12 cellular contexts compared by ENCODE assay signal in the genomic region with DNA sequence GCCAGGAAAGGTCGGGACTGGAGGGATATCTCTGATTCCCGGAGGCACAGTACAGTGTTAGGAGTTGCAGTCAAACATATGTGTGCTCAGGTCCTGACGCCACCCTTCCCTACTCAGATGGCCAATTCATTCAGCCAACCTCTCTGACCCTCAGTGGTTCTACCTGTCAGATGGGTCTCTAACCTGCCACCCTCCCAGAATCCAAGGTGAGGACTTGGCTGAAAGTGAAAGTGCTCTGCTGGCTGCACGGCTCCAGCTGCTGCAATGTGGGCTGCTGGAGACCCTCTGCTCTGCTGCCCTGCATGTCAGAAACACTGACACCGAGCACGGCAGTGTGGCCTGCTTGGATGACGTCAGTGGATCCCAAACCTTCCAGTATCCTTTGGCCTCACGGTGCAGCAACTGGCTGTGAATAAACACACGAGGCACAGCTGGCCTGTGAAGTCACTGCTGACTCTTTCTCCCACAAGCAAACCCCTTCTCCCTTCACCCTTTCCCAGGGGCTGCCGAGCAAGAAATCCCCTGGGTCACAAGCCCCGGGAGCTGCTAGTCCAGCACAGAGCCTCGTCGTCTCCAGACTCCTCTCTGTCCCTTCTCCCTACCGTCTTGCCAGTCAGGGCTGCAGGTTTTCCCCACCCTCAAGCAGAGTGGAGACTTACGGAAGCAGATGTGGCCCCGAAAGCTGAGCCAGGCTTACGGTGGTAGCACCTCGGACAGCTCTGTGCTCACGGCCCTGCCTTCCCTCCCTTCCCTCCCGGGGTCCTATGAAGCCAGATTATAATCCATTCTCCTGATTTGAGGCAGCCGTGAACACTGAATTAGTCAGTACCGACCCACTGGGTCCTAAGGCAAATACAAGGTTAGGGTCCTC. TPM values are rescaled to one million over a fixed set of nuclear protein-coding genes. Genes with fewer than 3 reads are reported as not detected.
DNase-seq lines count a peak whose midpoint lies in the region; ATAC-seq, FAIRE-seq and TF ChIP-seq lines count a peak whose summit lies in the region.
"Had no signal": no experiment of that assay in that cellular context is flagged by ENCODE, and none has a peak within 500 bp of the region (broad histone marks: within the 10 kb centered on the region; RNA-seq: fewer than 3 reads in every experiment).

No MANE protein-coding gene starts in this region.

- H3K36me3 ChIP-seq in GM23248 (ENCODE audit: low read depth), result no peaks in the 10 kb centered on the region
- no peaks in the 10 kb centered on the region for H3K36me3 ChIP-seq in astrocyte (ENCODE audit: insufficient read depth, low read length)

- H3K9me3 Mint-ChIP-seq in astrocyte (ENCODE audit: unreplicated experiment) (no peaks in the 10 kb centered on the region), progenitor cell of endocrine pancreas (ENCODE audit: low read depth) (no peaks in the 10 kb centered on the region)

- H3K27ac ChIP-seq in GM23248, result no peak overlapping the region
- no peak overlapping the region for H3K27ac ChIP-seq in astrocyte (ENCODE audit: low read depth, low read length)

- H3K9me2 ChIP-seq in GM23248 (ENCODE audit: insufficient read depth), result no peaks in the 10 kb centered on the region

- H4K20me1 ChIP-seq in GM23248 (ENCODE audit: insufficient read depth) (no peaks in the 10 kb centered on the region), astrocyte (ENCODE audit: insufficient read depth, low read length) (peaks cover 42% of the 10 kb centered on the region)

- in situ Hi-C loops in GM23248 (cut with MboI), result no loop called here

- DNase-seq in GM23248 (peak; percentile 24), astrocyte (ENCODE audit: low read depth) (peak; percentile 31), glomerular visceral epithelial cell (ENCODE audit: extremely low spot score) (peak; percentile 12), progenitor cell of endocrine pancreas (ENCODE audit: low spot score, unreplicated experiment) (no peak), pons (ENCODE audit: low spot score) (no peak), NCI-H524 treated with DMSO at 0.1 percent for 48 hours (lab: John Stamatoyannopoulos, UW) (no peak)
- DNase-seq: activated CD8-positive, alpha-beta memory T cell treated with anti-CD3 and anti-CD28 coated beads, Interleukin-2, amount 50 U/mL, for 48 hours; kidney glomerular epithelial cell; NCI-H1105 treated with DMSO at 0.1 percent for 48 hours had no signal

- peaks cover 17% of the 10 kb centered on the region for H3K4me1 ChIP-seq in GM23248 (ENCODE audit: insufficient read depth)
- peaks cover 24% of the 10 kb centered on the region for H3K4me1 ChIP-seq in astrocyte (ENCODE audit: insufficient read depth, low read length)

- no peak overlapping the region for H3K9ac ChIP-seq in GM23248
- H3K9ac ChIP-seq in astrocyte (ENCODE audit: low read length), result peak overlapping the region; percentile 45

- H3K36me3 Mint-ChIP-seq in astrocyte (ENCODE audit: low read depth, unreplicated experiment) (no peaks in the 10 kb centered on the region), progenitor cell of endocrine pancreas (ENCODE audit: insufficient read depth) (peaks cover 2% of the 10 kb centered on the region)

- H3K4me2 ChIP-seq in GM23248 (ENCODE audit: unreplicated experiment) (no peak overlapping the region), astrocyte (ENCODE audit: low read length) (peak overlapping the region; percentile 40)

- peaks cover 25% of the 10 kb centered on the region for H3K4me1 Mint-ChIP-seq in astrocyte (ENCODE audit: low read depth, unreplicated experiment)
- H3K4me1 Mint-ChIP-seq in progenitor cell of endocrine pancreas (ENCODE audit: low read depth), result peaks cover 2% of the 10 kb centered on the region

- TF ChIP-seq CTCF in astrocyte (IDR thresholded peaks at IDR 0.05; ENCODE audit: insufficient read depth, low read depth, low read length) (no peak), progenitor cell of endocrine pancreas (IDR thresholded peaks at IDR 0.05; ENCODE audit: unreplicated experiment) (no peak)

- H2AFZ ChIP-seq in GM23248 (no peak overlapping the region), astrocyte (ENCODE audit: low read depth, low read length) (no peak overlapping the region)

- ATAC-seq in GM18909 (IDR thresholded peaks at IDR 0.05; ENCODE audit: poor library complexity, unreplicated experiment) (no peak), HG03439 (IDR thresholded peaks at IDR 0.05; ENCODE audit: unreplicated experiment) (no peak)
- ATAC-seq: esophagus mucosa had no signal

- H3K79me2 ChIP-seq in GM23248 (ENCODE audit: insufficient read depth), result peaks cover 41% of the 10 kb centered on the region
- peaks cover 25% of the 10 kb centered on the region for H3K79me2 ChIP-seq in astrocyte (ENCODE audit: insufficient read depth, low read length)

- H3F3A ChIP-seq in GM23248 (ENCODE audit: insufficient read depth), result peaks cover 21% of the 10 kb centered on the region

- H3K27ac Mint-ChIP-seq in astrocyte (ENCODE audit: unreplicated experiment), result peak overlapping the region; percentile 41
- H3K27ac Mint-ChIP-seq in progenitor cell of endocrine pancreas, result peak overlapping the region; percentile 20

- H3K9me3 ChIP-seq in GM23248 (ENCODE audit: low read depth) (no peaks in the 10 kb centered on the region), astrocyte (ENCODE audit: insufficient read depth, low read depth, low read length) (no peaks in the 10 kb centered on the region)

- H3K27me3 ChIP-seq in GM23248 (replicated peaks; ENCODE audit: insufficient read depth), result no peaks in the 10 kb centered on the region
- H3K27me3 ChIP-seq in astrocyte (ENCODE audit: insufficient read depth, low read length), result no peaks in the 10 kb centered on the region

- no peak overlapping the region for H3K4me3 ChIP-seq in GM23248
- no peak overlapping the region for H3K4me3 ChIP-seq in astrocyte (ENCODE audit: insufficient read depth, low read depth, low read length)

- FAIRE-seq in astrocyte (lab: Jason Lieb, UNC), result no peak

- H3K27me3 Mint-ChIP-seq in astrocyte (ENCODE audit: low read depth, unreplicated experiment), result no peaks in the 10 kb centered on the region
- peaks cover 8% of the 10 kb centered on the region for H3K27me3 Mint-ChIP-seq in progenitor cell of endocrine pancreas

- no peak overlapping the region for H3K4me3 Mint-ChIP-seq in astrocyte (ENCODE audit: unreplicated experiment)
- H3K4me3 Mint-ChIP-seq in progenitor cell of endocrine pancreas (ENCODE audit: low read depth), result no peak overlapping the region

- WGBS in GM23248 (ENCODE audit: low coverage in 1 of 2, low lambda C conversion rate in 2 of 2, missing lambda C conversion rate in 2 of 2), 2 experiments, result 54 to 55% methylated on average over 22 of the region's 22 CpGs

RNA-seq across cellular contexts. Expression of a gene that starts 24.3 kb away (rescaled TPM):
- 49.2 and 50.9 TPM in 2 replicates for total RNA-seq in GM23248 (2014; rRNA removed; shearing (Covaris generic))
- polyA plus RNA-seq in GM23248 (2016; fragmentation: Nextera tagmentation; extraction: Ambion mirVana), result 8.5 and 8.6 TPM in 2 replicates
- total RNA-seq in astrocyte (107 and 117 TPM in 2 replicates), progenitor cell of endocrine pancreas (44.1 and 45.3 TPM in 2 replicates)

RNA-seq across cellular contexts. Expression of a gene that starts 52.6 kb away (rescaled TPM):
- total RNA-seq in GM23248 (2014; rRNA removed; shearing (Covaris generic)), result 30.8 and 91.7 TPM in 2 replicates
- 21.1 and 22.3 TPM in 2 replicates for polyA plus RNA-seq in GM23248 (2016; fragmentation: Nextera tagmentation; extraction: Ambion mirVana)
- total RNA-seq in astrocyte, result 49.6 and 56.4 TPM in 2 replicates
- total RNA-seq in progenitor cell of endocrine pancreas, result 62.6 and 65.1 TPM in 2 replicates

Comparison
In these comparisons a context has a peak if more than half of its experiments do, and no peak if none do; other contexts are left out.
1. DNase-seq: peak in GM23248 (single experiment), astrocyte (single experiment) and glomerular visceral epithelial cell (single experiment); none in progenitor cell of endocrine pancreas (single experiment), pons (single experiment) and NCI-H524 treated with DMSO at 0.1 percent for 48 hours (single experiment).